In the genomic region with DNA sequence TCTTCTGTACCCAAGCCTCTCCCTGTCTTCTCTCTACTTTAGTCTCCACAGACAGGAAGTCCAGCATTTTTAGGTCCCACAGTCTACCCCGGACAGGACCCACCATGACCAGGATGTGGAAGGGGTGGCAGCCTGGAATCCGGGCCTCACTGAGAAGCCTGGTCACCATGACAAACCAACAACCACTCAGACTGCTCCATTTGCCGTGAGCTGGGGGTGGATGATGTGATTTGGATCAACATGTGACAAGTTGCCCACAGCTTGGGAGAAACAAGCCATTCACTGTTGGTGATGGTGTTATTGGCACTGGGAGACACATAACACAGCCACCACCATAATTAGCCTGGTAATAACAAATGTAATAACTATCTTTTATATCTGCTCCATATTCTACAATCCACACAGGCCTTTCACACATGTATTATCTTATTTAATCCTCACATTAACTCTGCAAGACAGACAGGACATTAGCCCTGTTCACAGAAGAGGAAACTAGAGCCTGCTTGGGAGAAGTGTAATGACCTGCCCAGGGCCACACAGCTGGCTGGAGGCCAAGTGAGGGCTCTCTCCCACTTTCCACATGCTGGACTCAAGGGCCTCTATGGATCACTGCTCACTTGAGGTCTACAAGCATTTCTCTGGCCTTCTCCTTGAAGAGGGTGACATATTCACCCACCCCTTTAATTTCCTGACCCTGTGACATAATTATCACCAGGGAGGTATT, we compare ENCODE assay signal across 8 cellular contexts. TPM values are rescaled to one million over a fixed set of nuclear protein-coding genes. Genes with fewer than 3 reads are reported as not detected.
DNase-seq lines count a peak whose midpoint lies in the region; TF ChIP-seq lines count a peak whose summit lies in the region.

No MANE protein-coding gene starts in this region.

- H3F3A ChIP-seq in GM23248 (ENCODE audit: insufficient read depth) (peaks cover 44% of the 10 kb centered on the region), MM.1S (ENCODE audit: insufficient read depth, low read length) (peaks cover 22% of the 10 kb centered on the region)

- DNase-seq in GM23248 (peak; percentile 66), colonic mucosa (no peak), ovary (no peak), GM13976 (ENCODE audit: low spot score) (no peak), MM.1S (no peak), ureter (ENCODE audit: low spot score) (no peak), NCI-H1930 (lab: John Stamatoyannopoulos, UW) (no peak)

- TF ChIP-seq CTCF in 22Rv1 (IDR thresholded peaks at IDR 0.05) (no peak), colonic mucosa (IDR thresholded peaks at IDR 0.05) (no peak), ovary (IDR thresholded peaks at IDR 0.05) (no peak), GM13976 (IDR thresholded peaks at IDR 0.05; ENCODE audit: borderline replicate concordance, control extremely low read depth, extremely low read depth, insufficient read depth, missing control alignments) (no peak), MM.1S (IDR thresholded peaks at IDR 0.05; ENCODE audit: low read length) (no peak)

- peak overlapping the region; percentile 14 for H3K4me2 ChIP-seq in GM23248 (ENCODE audit: unreplicated experiment)
- H3K4me2 ChIP-seq in MM.1S (ENCODE audit: low read depth, low read length), result no peak overlapping the region

- H3K27ac ChIP-seq in 22Rv1, result peak overlapping the region; percentile 46
- H3K27ac ChIP-seq in GM23248, result peak overlapping the region; percentile 87
- H3K27ac ChIP-seq in colonic mucosa, result peak overlapping the region; percentile 2
- peak overlapping the region; percentile 68 to 75 for H3K27ac ChIP-seq in ovary
- no peak overlapping the region for H3K27ac ChIP-seq in MM.1S (ENCODE audit: low read length)

- intact Hi-C loops in colonic mucosa (cut with DNase I) (no loop called here), ovary (cut with DNase I) (no loop called here)

- no peaks in the 10 kb centered on the region for H4K20me1 ChIP-seq in GM23248 (ENCODE audit: insufficient read depth)
- no peaks in the 10 kb centered on the region for H4K20me1 ChIP-seq in MM.1S (ENCODE audit: insufficient read depth, low read length)

- H3K79me2 ChIP-seq in GM23248 (ENCODE audit: insufficient read depth) (peaks cover 89% of the 10 kb centered on the region), MM.1S (ENCODE audit: low read length) (peaks cover 92% of the 10 kb centered on the region)

- H3K4me1 ChIP-seq in GM23248 (ENCODE audit: insufficient read depth) (peaks cover 31% of the 10 kb centered on the region), colonic mucosa (no peaks in the 10 kb centered on the region), ovary (ENCODE audit: insufficient read depth) (peaks cover 15% of the 10 kb centered on the region), MM.1S (ENCODE audit: low read length) (peaks cover 19% of the 10 kb centered on the region)

- 5% methylated on average over 3 of the region's 3 CpGs for WGBS in GM23248 (ENCODE audit: low coverage in 1 of 2, low lambda C conversion rate in 2 of 2, missing lambda C conversion rate in 2 of 2), 2 experiments
- 58 to 72% (median 69%) methylated on average over 3 of the region's 3 CpGs for WGBS in ovary, 3 donors

- TF ChIP-seq POLR2A in ovary (IDR thresholded peaks at IDR 0.05), result no peak

- H3K4me3 ChIP-seq in GM23248, result no peak overlapping the region
- H3K4me3 ChIP-seq in colonic mucosa, result no peak overlapping the region
- H3K4me3 ChIP-seq in ovary, result no peak overlapping the region
- H3K4me3 ChIP-seq in MM.1S (ENCODE audit: low read length), result no peak overlapping the region

- in situ Hi-C loops in GM23248 (cut with MboI), result no loop called here
- in situ Hi-C loops in GM13976 (cut with MboI; ENCODE audit: low sequenced_read_pairs, unreplicated experiment), result no loop called here

- H3K9me3 ChIP-seq in GM23248 (ENCODE audit: low read depth), result no peaks in the 10 kb centered on the region
- H3K9me3 ChIP-seq in colonic mucosa, result no peaks in the 10 kb centered on the region
- no peaks in the 10 kb centered on the region for H3K9me3 ChIP-seq in ovary
- H3K9me3 ChIP-seq in MM.1S (replicated peaks; ENCODE audit: insufficient read depth, low read length), result no peaks in the 10 kb centered on the region

- H2AFZ ChIP-seq in GM23248 (no peak overlapping the region), MM.1S (ENCODE audit: low read length) (no peak overlapping the region)

- H3K27me3 ChIP-seq in GM23248 (replicated peaks; ENCODE audit: insufficient read depth) (no peaks in the 10 kb centered on the region), colonic mucosa (no peaks in the 10 kb centered on the region), ovary (no peaks in the 10 kb centered on the region), MM.1S (replicated peaks; ENCODE audit: insufficient read depth, low read length) (no peaks in the 10 kb centered on the region)

- H3K9ac ChIP-seq in GM23248, result peak overlapping the region; percentile 72
- H3K9ac ChIP-seq in colonic mucosa (ENCODE audit: low read depth in 2 of 2, low read length in 2 of 2), result peak overlapping the region in 1 of 2 donors; percentile 9
- H3K9ac ChIP-seq in MM.1S (ENCODE audit: low read length), result no peak overlapping the region

- TF ChIP-seq EP300 in ovary (IDR thresholded peaks at IDR 0.05), result no peak

- peaks cover 60% of the 10 kb centered on the region for H3K36me3 ChIP-seq in GM23248 (ENCODE audit: low read depth)
- H3K36me3 ChIP-seq in colonic mucosa, result peaks cover 27% of the 10 kb centered on the region
- H3K36me3 ChIP-seq in ovary, result no peaks in the 10 kb centered on the region
- peaks cover 50% of the 10 kb centered on the region for H3K36me3 ChIP-seq in MM.1S (replicated peaks; ENCODE audit: insufficient read depth, low read length)

- no peaks in the 10 kb centered on the region for H3K9me2 ChIP-seq in GM23248 (ENCODE audit: insufficient read depth)
- H3K9me2 ChIP-seq in MM.1S (replicated peaks; ENCODE audit: insufficient read depth, low read length), result no peaks in the 10 kb centered on the region

RNA-seq across cellular contexts. Expression of a gene that starts 22.9 kb away (rescaled TPM):
- total RNA-seq in GM23248 (2014; rRNA removed; shearing (Covaris generic)), result 22.3 and 23.6 TPM in 2 replicates
- 32.1 and 34.1 TPM in 2 replicates for polyA plus RNA-seq in GM23248 (2016; fragmentation: Nextera tagmentation; extraction: Ambion mirVana)
- total RNA-seq in colonic mucosa, result 10 to 100 TPM; 32.3 to 49.9 TPM
- total RNA-seq in ovary, result 10 to 100 TPM; 30.0 to 96.6 (median 64.0) TPM
- polyA plus RNA-seq in ovary, result 10 to 100 TPM; 33.0 to 40.1 TPM
- 55.3 TPM for total RNA-seq in ureter
